Comparison of ENCODE assay signal across 8 cellular contexts in the genomic region with DNA sequence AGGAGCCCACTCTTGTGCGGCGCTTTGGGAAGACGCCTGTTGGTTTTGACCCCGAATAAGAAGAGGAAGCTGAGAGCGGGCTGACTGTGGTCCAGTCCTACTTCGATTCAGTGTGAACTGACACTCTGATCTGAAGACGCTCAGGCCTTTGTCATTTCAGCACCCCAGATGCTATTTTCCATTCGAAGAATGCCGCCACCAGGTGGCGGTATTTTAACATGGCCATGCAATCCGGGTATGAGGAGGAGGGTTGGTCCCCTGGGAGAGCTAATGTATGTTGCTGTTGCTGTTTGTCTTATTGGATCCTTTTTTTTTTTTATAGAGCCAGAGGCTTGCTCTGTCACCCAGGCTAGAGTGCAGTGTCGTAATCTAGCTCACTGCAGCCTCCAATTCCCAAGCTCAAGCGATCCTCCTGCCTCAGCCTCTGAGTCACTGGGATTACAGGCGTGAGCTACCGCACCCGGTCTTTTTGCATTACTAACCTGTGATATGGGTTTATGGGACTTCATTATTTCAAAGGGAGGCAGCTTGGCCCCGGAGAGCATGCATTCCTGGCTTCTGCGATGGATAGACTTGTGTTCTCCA.
A peak's percentile ranks its signal among the peaks of the same experiment; 100 is the strongest.
DNase-seq lines count a peak whose midpoint lies in the region; ATAC-seq and TF ChIP-seq lines count a peak whose summit lies in the region.

No MANE protein-coding gene starts in this region.

- peak; percentile 15 for ATAC-seq in HG02840 (IDR thresholded peaks at IDR 0.05; ENCODE audit: low FRiP score, unreplicated experiment)
- ATAC-seq in HG03108 (IDR thresholded peaks at IDR 0.05; ENCODE audit: unreplicated experiment): no peak

- peak overlapping the region; percentile 97 for H3K4me3 Mint-ChIP-seq in T-helper 2 cell treated with Interferon-gamma antibody and Interleukin-4, amounts not matched to agents 5 μg/mL and 100 μg/mL, for 36 hours

- peaks cover 7% of the 10 kb centered on the region for H3K36me3 Mint-ChIP-seq in T-helper 2 cell treated with Interferon-gamma antibody and Interleukin-4, amounts not matched to agents 5 μg/mL and 100 μg/mL, for 36 hours (ENCODE audit: low read depth)

- H3K9me3 Mint-ChIP-seq in T-helper 2 cell treated with Interferon-gamma antibody and Interleukin-4, amounts not matched to agents 5 μg/mL and 100 μg/mL, for 36 hours: no peaks in the 10 kb centered on the region

- H3K4me1 Mint-ChIP-seq in T-helper 2 cell treated with Interferon-gamma antibody and Interleukin-4, amounts not matched to agents 5 μg/mL and 100 μg/mL, for 36 hours (ENCODE audit: low read depth): peaks cover 22% of the 10 kb centered on the region

- no peaks in the 10 kb centered on the region for H3K27me3 Mint-ChIP-seq in T-helper 2 cell treated with Interferon-gamma antibody and Interleukin-4, amounts not matched to agents 5 μg/mL and 100 μg/mL, for 36 hours (ENCODE audit: low read depth)

- DNase-seq in NCI-H1694 treated with DMSO at 0.1 percent for 48 hours (lab: John Stamatoyannopoulos, UW) (peak; percentile 82), astrocyte of the cerebellum (ENCODE audit: low read depth) (peak; percentile 73), hippocampal formation (lab: John Stamatoyannopoulos, UW) (peak; percentile 71 to 77), retinal pigment epithelial cell (ENCODE audit: low read depth) (peak; percentile 59)
- peak; percentile 81 for DNase-seq in T-helper 2 cell treated with Interferon-gamma antibody and Interleukin-4, amounts not matched to agents 5 μg/mL and 100 μg/mL, for 36 hours (ENCODE audit: low spot score)

- TF ChIP-seq CTCF in astrocyte of the cerebellum (IDR thresholded peaks at IDR 0.05; ENCODE audit: low read depth, low read length, missing control alignments): peak; percentile 82
- peak; percentile 85 for TF ChIP-seq CTCF in retinal pigment epithelial cell (conservative IDR thresholded peaks at IDR 0.05; ENCODE audit: low read depth, low read length)

- in situ Hi-C loops in astrocyte of the cerebellum (cut with HindIII; ENCODE audit: low sequenced_read_pairs): no loop called here

- peak overlapping the region; percentile 97 for H3K27ac Mint-ChIP-seq in T-helper 2 cell treated with Interferon-gamma antibody and Interleukin-4, amounts not matched to agents 5 μg/mL and 100 μg/mL, for 36 hours

- H3K4me3 ChIP-seq in GM08714 (ENCODE audit: low read length) (peak overlapping the region; percentile 78; the same call in 1 of the 2 replicates), astrocyte of the cerebellum (ENCODE audit: low read depth, low read length) (peak overlapping the region; percentile 78), retinal pigment epithelial cell (ENCODE audit: low read length) (peak overlapping the region; percentile 95)
